17 cellular contexts compared by ENCODE assay signal in genomic region chr2:54760310-54760709, GRCh38. TPM values are rescaled to one million over a fixed set of nuclear protein-coding genes. Genes with fewer than 3 reads are reported as not detected.
DNase-seq lines count a peak whose midpoint lies in the region; ATAC-seq and TF ChIP-seq lines count a peak whose summit lies in the region.
"Had no signal": no experiment of that assay in that cellular context is flagged by ENCODE, and none has a peak within 500 bp of the region (broad histone marks: within the 10 kb centered on the region; RNA-seq: fewer than 3 reads in every experiment).

No MANE protein-coding gene starts in this region.

- ATAC-seq in GM23338, result no peak
- ATAC-seq: T-helper 17 cell had no signal

- H3K4me1 ChIP-seq in GM23338 (ENCODE audit: insufficient read depth) (peaks cover 14% of the 10 kb centered on the region), ascending aorta (no peaks in the 10 kb centered on the region)
- H3K4me1 ChIP-seq: Peyer's patch had no signal

- H3K79me2 ChIP-seq in GM23338 (replicated peaks; ENCODE audit: insufficient read depth), result no peaks in the 10 kb centered on the region

- peaks cover 26% of the 10 kb centered on the region for H3K4me1 Mint-ChIP-seq in GM23338
- peaks cover 7% of the 10 kb centered on the region for H3K4me1 Mint-ChIP-seq in activated CD4-positive, alpha-beta memory T cell treated with anti-CD3 and anti-CD28 coated beads, Interleukin-2, amount 10 ng/mL, durations not matched to agents 7 days and 5 days

- no peak for TF ChIP-seq CTCF in GM23338 (conservative IDR thresholded peaks at IDR 0.05; ENCODE audit: low read depth in 2 of 2)
- no peak for TF ChIP-seq CTCF in ascending aorta (IDR thresholded peaks at IDR 0.05)

- no peak overlapping the region for H2AFZ ChIP-seq in GM23338

- peaks cover 2% of the 10 kb centered on the region for H3K27me3 Mint-ChIP-seq in GM23338 (ENCODE audit: insufficient read depth, low read depth, poor library complexity)
- H3K27me3 Mint-ChIP-seq in activated CD4-positive, alpha-beta memory T cell treated with anti-CD3 and anti-CD28 coated beads, Interleukin-2, amount 10 ng/mL, durations not matched to agents 7 days and 5 days, result peaks cover 13% of the 10 kb centered on the region
- H3K27me3 Mint-ChIP-seq: CD4-positive, alpha-beta T cell had no signal

- H3K36me3 ChIP-seq in GM23338 (ENCODE audit: insufficient read depth) (no peaks in the 10 kb centered on the region), ascending aorta (no peaks in the 10 kb centered on the region)
- H3K36me3 ChIP-seq: Peyer's patch had no signal

- no peaks in the 10 kb centered on the region for H3F3A ChIP-seq in GM23338 (replicated peaks; ENCODE audit: low read depth)

- intact Hi-C loops in ascending aorta (cut with DNase I), result no loop called here

- H3K9me3 Mint-ChIP-seq in GM23338, result no peaks in the 10 kb centered on the region
- no peaks in the 10 kb centered on the region for H3K9me3 Mint-ChIP-seq in activated CD4-positive, alpha-beta memory T cell treated with anti-CD3 and anti-CD28 coated beads, Interleukin-2, amount 10 ng/mL, durations not matched to agents 7 days and 5 days
- H3K9me3 Mint-ChIP-seq: CD4-positive, alpha-beta T cell had no signal

- H3K9me3 ChIP-seq in ascending aorta, result no peaks in the 10 kb centered on the region
- H3K9me3 ChIP-seq: Peyer's patch had no signal

- no peaks in the 10 kb centered on the region for H4K20me1 ChIP-seq in GM23338 (replicated peaks; ENCODE audit: insufficient read depth)

- H3K9me2 ChIP-seq in GM23338 (ENCODE audit: insufficient read depth), result no peaks in the 10 kb centered on the region

- CTCF ChIA-PET in activated CD4-positive, alpha-beta memory T cell treated with anti-CD3 and anti-CD28 coated beads, Interleukin-2, amount 10 ng/mL, durations not matched to agents 7 days and 5 days (lab: Charles Lee), result no interaction called here

- POLR2A ChIA-PET in activated CD4-positive, alpha-beta memory T cell treated with anti-CD3 and anti-CD28 coated beads, Interleukin-2, amount 10 ng/mL, durations not matched to agents 7 days and 5 days (lab: Charles Lee), result no interaction called here

- no peak overlapping the region for H3K4me3 Mint-ChIP-seq in GM23338
- no peak overlapping the region for H3K4me3 Mint-ChIP-seq in activated CD4-positive, alpha-beta memory T cell treated with anti-CD3 and anti-CD28 coated beads, Interleukin-2, amount 10 ng/mL, durations not matched to agents 7 days and 5 days
- H3K4me3 Mint-ChIP-seq: CD4-positive, alpha-beta T cell; T-helper 17 cell had no signal

- H3K27ac Mint-ChIP-seq in GM23338, result peak overlapping the region; percentile 16; the same call in 1 of the 2 replicates
- no peak overlapping the region for H3K27ac Mint-ChIP-seq in activated CD4-positive, alpha-beta memory T cell treated with anti-CD3 and anti-CD28 coated beads, Interleukin-2, amount 10 ng/mL, durations not matched to agents 7 days and 5 days
- H3K27ac Mint-ChIP-seq: CD4-positive, alpha-beta T cell; T-helper 17 cell had no signal

- no peak overlapping the region for H3K4me3 ChIP-seq in GM23338
- H3K4me3 ChIP-seq in ascending aorta, result no peak overlapping the region
- H3K4me3 ChIP-seq: Peyer's patch had no signal

- in situ Hi-C loops in G401 (cut with HindIII; ENCODE audit: low sequenced_read_pairs), result no loop called here

- no peak overlapping the region for H3K4me2 ChIP-seq in GM23338

- H3K27me3 ChIP-seq in GM23338 (ENCODE audit: insufficient read depth) (no peaks in the 10 kb centered on the region), ascending aorta (no peaks in the 10 kb centered on the region)
- H3K27me3 ChIP-seq: Peyer's patch had no signal

- H3K27ac ChIP-seq in GM23338 (ENCODE audit: low read depth), result no peak overlapping the region
- no peak overlapping the region for H3K27ac ChIP-seq in ascending aorta
- H3K27ac ChIP-seq: Peyer's patch had no signal

- DNase-seq in G401 (ENCODE audit: low spot score), result peak; percentile 25
- DNase-seq in GM23338 (ENCODE audit: low spot score), result no peak
- DNase-seq in NCI-H2171 (lab: John Stamatoyannopoulos, UW), result peak; percentile 33
- DNase-seq in cerebellar cortex (ENCODE audit: low spot score), result peak; percentile 16
- DNase-seq in middle frontal gyrus (ENCODE audit: extremely low spot score, low spot score), result no peak
- DNase-seq in central memory CD4-positive, alpha-beta T cell, result no peak
- DNase-seq in activated CD4-positive, alpha-beta memory T cell treated with anti-CD3 and anti-CD28 coated beads, Interleukin-2, amount 10 ng/mL, durations not matched to agents 7 days and 5 days, result no peak
- DNase-seq in ascending aorta (ENCODE audit: low spot score in 2 of 2), result no peak
- DNase-seq: ACHN; Calu3; CD4-positive, alpha-beta T cell; DND-41; KG1; NCI-H1930; Peyer's patch; SHP77; T-helper 17 cell had no signal

- H3K36me3 Mint-ChIP-seq in GM23338 (ENCODE audit: low read depth), result no peaks in the 10 kb centered on the region
- no peaks in the 10 kb centered on the region for H3K36me3 Mint-ChIP-seq in activated CD4-positive, alpha-beta memory T cell treated with anti-CD3 and anti-CD28 coated beads, Interleukin-2, amount 10 ng/mL, durations not matched to agents 7 days and 5 days (ENCODE audit: low read depth)

TF ChIP-seq in GM23338, 12 proteins besides CTCF, POLR2A, EP300 and RAD21:
- TF ChIP-seq NANOG (IDR thresholded peaks at IDR 0.05; ENCODE audit: borderline replicate concordance) (no peak), ZNF462 (CRISPR knock-in tag; IDR thresholded peaks at IDR 0.05) (no peak)

RNA-seq across cellular contexts. Expression of gene EML6, which starts 36.8 kb away (rescaled TPM):
- 0.20 and 4.2 TPM in 2 replicates for total RNA-seq in G401 (2014; rRNA removed; shearing (Covaris generic))
- 1.1 and 6.2 TPM in 2 replicates for total RNA-seq in GM23338 (2014; rRNA removed; shearing (Covaris generic))
- polyA plus RNA-seq in GM23338 (2016; fragmentation: Nextera tagmentation; extraction: Ambion mirVana), result 1.6 and 2.7 TPM in 2 replicates
- total RNA-seq in activated CD4-positive, alpha-beta memory T cell treated with anti-CD3 and anti-CD28 coated beads, Interleukin-2, amount 10 ng/mL, durations not matched to agents 7 days and 5 days, result 1 to 10 TPM in 1 of 2 experiments, under 1 TPM in 1; 0.95 to 1.8 TPM
- not detected for total RNA-seq in ascending aorta

Comparison
In these comparisons a context has a peak if more than half of its experiments do, and no peak if none do; other contexts are left out.
1. DNase-seq: peak in G401 (single experiment), NCI-H2171 (single experiment) and cerebellar cortex (single experiment); none in GM23338 (single experiment), middle frontal gyrus (single experiment), central memory CD4-positive, alpha-beta T cell (single experiment), activated CD4-positive, alpha-beta memory T cell treated with anti-CD3 and anti-CD28 coated beads, Interleukin-2, amount 10 ng/mL, durations not matched to agents 7 days and 5 days (single experiment) and ascending aorta (0 of 2).